In genomic region chr1:83998205-83998598, GRCh38 we compare ENCODE assay signal across 8 cellular contexts. TPM values are rescaled to one million over a fixed set of nuclear protein-coding genes. Genes with fewer than 3 reads are reported as not detected.
DNase-seq lines count a peak whose midpoint lies in the region; ATAC-seq and TF ChIP-seq lines count a peak whose summit lies in the region.

No MANE protein-coding gene starts in this region.

- peak overlapping the region; percentile 82 for H3K4me3 Mint-ChIP-seq in stimulated activated naive CD8-positive, alpha-beta T cell treated with anti-CD3 and anti-CD28 coated beads, Interleukin-15, Interleukin-2, amounts not matched to agents 100 ng/mL and 50 ng/mL, for 24 hours

- H3K4me3 ChIP-seq in right lobe of liver (peak overlapping the region; percentile 77 to 92 (median 90)), transverse colon (peak overlapping the region; percentile 67 to 83 (median 70)), mucosa of descending colon (no peak overlapping the region)

- H3K4me1 ChIP-seq in right lobe of liver (peaks cover 0 to 5% (median 0%) of the 10 kb centered on the region in 4 donors), transverse colon (peaks cover 0 to 11% (median 8%) of the 10 kb centered on the region in 4 donors), mucosa of descending colon (ENCODE audit: low read depth) (no peaks in the 10 kb centered on the region)

- WGBS in right lobe of liver (ENCODE audit: insufficient coverage, low coverage, low lambda C conversion rate, missing lambda C conversion rate), result 16% methylated on average over 12 of the region's 12 CpGs
- WGBS in transverse colon (ENCODE audit: low coverage in 1 of 2), 2 donors, result 18 to 35% methylated on average over 5 to 12 of the region's 12 CpGs

- intact Hi-C loops in right lobe of liver (cut with DNase I) (no loop called here), transverse colon (cut with DNase I; ENCODE audit: low total_unique reads) (no loop called here), mucosa of descending colon (cut with DNase I, micrococcal nuclease) (no loop called here)

- H3K9me3 ChIP-seq in right lobe of liver (no peaks in the 10 kb centered on the region), transverse colon (no peaks in the 10 kb centered on the region), mucosa of descending colon (no peaks in the 10 kb centered on the region)

- TF ChIP-seq POLR2A in right lobe of liver (IDR thresholded peaks at IDR 0.05) (no peak), transverse colon (IDR thresholded peaks at IDR 0.05) (no peak)

- H3K27me3 ChIP-seq in right lobe of liver (no peaks in the 10 kb centered on the region), transverse colon (peaks cover 28% of the 10 kb centered on the region)

- H3K27ac Mint-ChIP-seq in stimulated activated naive CD8-positive, alpha-beta T cell treated with anti-CD3 and anti-CD28 coated beads, Interleukin-15, Interleukin-2, amounts not matched to agents 100 ng/mL and 50 ng/mL, for 24 hours, result no peak overlapping the region

- H3K4me1 Mint-ChIP-seq in stimulated activated naive CD8-positive, alpha-beta T cell treated with anti-CD3 and anti-CD28 coated beads, Interleukin-15, Interleukin-2, amounts not matched to agents 100 ng/mL and 50 ng/mL, for 24 hours (ENCODE audit: low read depth), result peaks cover 15% of the 10 kb centered on the region

- in situ Hi-C loops in transverse colon (cut with MboI; ENCODE audit: low pct_ligation_motif_present in 1 of 4, low pct_unique_long_range_greater_than_20kb in 1 of 4, low sequenced_read_pairs in 3 of 4), result no loop called here

- ATAC-seq in stimulated activated naive CD8-positive, alpha-beta T cell treated with anti-CD3 and anti-CD28 coated beads, Interleukin-15, Interleukin-2, amounts not matched to agents 100 U/mL and 50 U/mL, for 24 hours, result no peak
- ATAC-seq in right lobe of liver (no peak), mucosa of descending colon (no peak), HG02938 (IDR thresholded peaks at IDR 0.05; ENCODE audit: unreplicated experiment) (no peak)

- no peaks in the 10 kb centered on the region for H3K9me3 Mint-ChIP-seq in stimulated activated naive CD8-positive, alpha-beta T cell treated with anti-CD3 and anti-CD28 coated beads, Interleukin-15, Interleukin-2, amounts not matched to agents 100 ng/mL and 50 ng/mL, for 24 hours

- H3K27ac ChIP-seq in angular gyrus (ENCODE audit: low read depth, low read length) (peak overlapping the region; percentile 98), right lobe of liver (no peak overlapping the region), transverse colon (peak overlapping the region; percentile 74 to 83 (median 80))

- no peak for TF ChIP-seq CTCF in right lobe of liver (IDR thresholded peaks at IDR 0.05)
- no peak for TF ChIP-seq CTCF in transverse colon (IDR thresholded peaks at IDR 0.05)
- TF ChIP-seq CTCF in mucosa of descending colon (IDR thresholded peaks at IDR 0.05), result no peak

- no peaks in the 10 kb centered on the region for H3K36me3 ChIP-seq in right lobe of liver
- no peaks in the 10 kb centered on the region for H3K36me3 ChIP-seq in transverse colon
- H3K36me3 ChIP-seq in mucosa of descending colon (ENCODE audit: low read depth), result no peaks in the 10 kb centered on the region

- no peaks in the 10 kb centered on the region for H3K36me3 Mint-ChIP-seq in stimulated activated naive CD8-positive, alpha-beta T cell treated with anti-CD3 and anti-CD28 coated beads, Interleukin-15, Interleukin-2, amounts not matched to agents 100 ng/mL and 50 ng/mL, for 24 hours (ENCODE audit: low read depth)

- no peak for TF ChIP-seq EP300 in transverse colon (IDR thresholded peaks at IDR 0.05; ENCODE audit: low read depth)

- H3K27me3 Mint-ChIP-seq in stimulated activated naive CD8-positive, alpha-beta T cell treated with anti-CD3 and anti-CD28 coated beads, Interleukin-15, Interleukin-2, amounts not matched to agents 100 ng/mL and 50 ng/mL, for 24 hours, result peaks cover 68% of the 10 kb centered on the region

- DNase-seq in stimulated activated naive CD8-positive, alpha-beta T cell treated with anti-CD3 and anti-CD28 coated beads, Interleukin-15, Interleukin-2, amounts not matched to agents 100 U/mL and 50 U/mL, for 24 hours, result no peak
- no peak for DNase-seq in right lobe of liver
- no peak for DNase-seq in transverse colon
- no peak for DNase-seq in H4 (ENCODE audit: low spot score)
- no peak for DNase-seq in mucosa of descending colon

RNA-seq across cellular contexts. Expression of gene TTLL7, which starts 0.7 kb away (rescaled TPM):
- 1 to 10 TPM in 5 of 6 experiments, under 1 TPM in 1; 0.92 to 7.2 (median 3.9) TPM for total RNA-seq in right lobe of liver
- total RNA-seq in transverse colon, result 1 to 10 TPM; 2.7 to 9.5 (median 4.2) TPM
- 5.9 and 9.0 TPM in 2 replicates for total RNA-seq in H4 (2014; rRNA removed; shearing (Covaris generic))
- total RNA-seq in mucosa of descending colon, result 10 to 100 TPM in 1 of 3 donors, 1 to 10 TPM in 2; 3.3 to 21.0 (median 3.8) TPM

Comparison
In these comparisons a context has a peak if more than half of its experiments do, and no peak if none do; other contexts are left out.
1. H3K27ac ChIP-seq: peak in angular gyrus (single experiment) and transverse colon (4 of 4); none in right lobe of liver (0 of 3).